18 cellular contexts compared by ENCODE assay signal in genomic region chr2:88091943-88092342, GRCh38. TPM values are rescaled to one million over a fixed set of nuclear protein-coding genes. Genes with fewer than 3 reads are reported as not detected.
DNase-seq lines count a peak whose midpoint lies in the region; ATAC-seq and TF ChIP-seq lines count a peak whose summit lies in the region.
"Had no signal": no experiment of that assay in that cellular context is flagged by ENCODE, and none has a peak within 500 bp of the region (broad histone marks: within the 10 kb centered on the region; RNA-seq: fewer than 3 reads in every experiment).

No MANE protein-coding gene starts in this region.

- 67 to 100% methylated on average over 1 to 3 of the region's 3 CpGs for WGBS in endodermal cell (ENCODE audit: insufficient coverage in 1 of 2, insufficient read length in 1 of 2), 2 experiments
- 83% methylated on average over 3 of the region's 3 CpGs for WGBS in thymus

- no peaks in the 10 kb centered on the region for H3K9me3 Mint-ChIP-seq in activated naive CD4-positive, alpha-beta T cell treated with anti-CD3 and anti-CD28 coated beads, Interleukin-2, amount 50 U/mL, for 24 hours
- no peaks in the 10 kb centered on the region for H3K9me3 Mint-ChIP-seq in activated naive CD4-positive, alpha-beta T cell treated with anti-CD3 and anti-CD28 coated beads, Interleukin-2, amount 10 ng/mL, durations not matched to agents 7 days and 5 days
- H3K9me3 Mint-ChIP-seq in endodermal cell = no peaks in the 10 kb centered on the region

- H3K27ac ChIP-seq in endodermal cell (ENCODE audit: low read depth, low read length) (no peak overlapping the region), thymus (ENCODE audit: low read depth) (peak overlapping the region; percentile 9)
- H3K27ac ChIP-seq: C4-2B had no signal

- peaks cover 4% of the 10 kb centered on the region for H3K27me3 ChIP-seq in endodermal cell (ENCODE audit: control insufficient read depth, insufficient read depth, low read length, poor library complexity, severe bottlenecking)
- no peaks in the 10 kb centered on the region for H3K27me3 ChIP-seq in thymus (ENCODE audit: control insufficient read depth, insufficient read depth)

- H3K9ac ChIP-seq in endodermal cell (ENCODE audit: extremely low read depth, low read length, poor library complexity, severe bottlenecking) = no peak overlapping the region

- CTCF ChIA-PET in activated naive CD4-positive, alpha-beta T cell treated with anti-CD3 and anti-CD28 coated beads, Interleukin-2, amount 10 ng/mL, durations not matched to agents 7 days and 5 days (lab: Charles Lee) = interaction anchor here (2.8 kb wide), 1 partner anchor 31 kb away, joined by 10 read pairs; no protein-coding TSS in a partner anchor

- no peaks in the 10 kb centered on the region for H3K36me3 ChIP-seq in endodermal cell (ENCODE audit: control insufficient read depth, insufficient read depth, low read length)
- no peaks in the 10 kb centered on the region for H3K36me3 ChIP-seq in thymus (ENCODE audit: control insufficient read depth, insufficient read depth)
- H3K36me3 ChIP-seq: HAP-1 had no signal

- ATAC-seq in GM21619 (IDR thresholded peaks at IDR 0.05; ENCODE audit: unreplicated experiment) = no peak
- ATAC-seq in GM21526 (IDR thresholded peaks at IDR 0.05; ENCODE audit: low FRiP score, unreplicated experiment) = no peak
- ATAC-seq in GM19397 (IDR thresholded peaks at IDR 0.05; ENCODE audit: unreplicated experiment) = no peak

- H3K4me1 Mint-ChIP-seq in activated naive CD4-positive, alpha-beta T cell treated with anti-CD3 and anti-CD28 coated beads, Interleukin-2, amount 50 U/mL, for 24 hours = peaks cover 33% of the 10 kb centered on the region
- peaks cover 3% of the 10 kb centered on the region for H3K4me1 Mint-ChIP-seq in activated naive CD4-positive, alpha-beta T cell treated with anti-CD3 and anti-CD28 coated beads, Interleukin-2, amount 10 ng/mL, durations not matched to agents 7 days and 5 days
- peaks cover 3% of the 10 kb centered on the region for H3K4me1 Mint-ChIP-seq in endodermal cell

- no peak overlapping the region for H3K4me3 Mint-ChIP-seq in activated naive CD4-positive, alpha-beta T cell treated with anti-CD3 and anti-CD28 coated beads, Interleukin-2, amount 50 U/mL, for 24 hours
- no peak overlapping the region for H3K4me3 Mint-ChIP-seq in activated naive CD4-positive, alpha-beta T cell treated with anti-CD3 and anti-CD28 coated beads, Interleukin-2, amount 10 ng/mL, durations not matched to agents 7 days and 5 days
- H3K4me3 Mint-ChIP-seq in endodermal cell = no peak overlapping the region

- no peaks in the 10 kb centered on the region for H3K36me3 Mint-ChIP-seq in activated naive CD4-positive, alpha-beta T cell treated with anti-CD3 and anti-CD28 coated beads, Interleukin-2, amount 50 U/mL, for 24 hours
- H3K36me3 Mint-ChIP-seq in activated naive CD4-positive, alpha-beta T cell treated with anti-CD3 and anti-CD28 coated beads, Interleukin-2, amount 10 ng/mL, durations not matched to agents 7 days and 5 days = no peaks in the 10 kb centered on the region
- H3K36me3 Mint-ChIP-seq in endodermal cell (ENCODE audit: low read depth) = no peaks in the 10 kb centered on the region

- H3K4me3 ChIP-seq in endodermal cell (ENCODE audit: low read length) (no peak overlapping the region), thymus (ENCODE audit: low read length) (no peak overlapping the region)
- H3K4me3 ChIP-seq: HAP-1 had no signal

- no peaks in the 10 kb centered on the region for H3K9me3 ChIP-seq in endodermal cell (ENCODE audit: control insufficient read depth, low read length)
- no peaks in the 10 kb centered on the region for H3K9me3 ChIP-seq in thymus (ENCODE audit: control insufficient read depth)
- H3K9me3 ChIP-seq: HAP-1 had no signal

- no peaks in the 10 kb centered on the region for H3K4me1 ChIP-seq in endodermal cell (ENCODE audit: control insufficient read depth, insufficient read depth, low read length)
- peaks cover 10% of the 10 kb centered on the region for H3K4me1 ChIP-seq in thymus (ENCODE audit: control insufficient read depth, insufficient read depth, low read length)
- H3K4me1 ChIP-seq: HAP-1 had no signal

- H3K27me3 Mint-ChIP-seq in activated naive CD4-positive, alpha-beta T cell treated with anti-CD3 and anti-CD28 coated beads, Interleukin-2, amount 50 U/mL, for 24 hours = no peaks in the 10 kb centered on the region
- H3K27me3 Mint-ChIP-seq in activated naive CD4-positive, alpha-beta T cell treated with anti-CD3 and anti-CD28 coated beads, Interleukin-2, amount 10 ng/mL, durations not matched to agents 7 days and 5 days = no peaks in the 10 kb centered on the region
- no peaks in the 10 kb centered on the region for H3K27me3 Mint-ChIP-seq in endodermal cell (ENCODE audit: insufficient read depth)

- H3K27ac Mint-ChIP-seq in activated naive CD4-positive, alpha-beta T cell treated with anti-CD3 and anti-CD28 coated beads, Interleukin-2, amount 50 U/mL, for 24 hours = peak overlapping the region; percentile 47
- no peak overlapping the region for H3K27ac Mint-ChIP-seq in activated naive CD4-positive, alpha-beta T cell treated with anti-CD3 and anti-CD28 coated beads, Interleukin-2, amount 10 ng/mL, durations not matched to agents 7 days and 5 days
- no peak overlapping the region for H3K27ac Mint-ChIP-seq in endodermal cell

- no peak for TF ChIP-seq CTCF in endodermal cell (conservative IDR thresholded peaks at IDR 0.05)

- no peak for DNase-seq in activated naive CD4-positive, alpha-beta T cell treated with anti-CD3 and anti-CD28 coated beads, Interleukin-2, amount 10 ng/mL, durations not matched to agents 7 days and 5 days
- peak; percentile 56 for DNase-seq in SIG-M5 (lab: John Stamatoyannopoulos, UW)
- DNase-seq in endodermal cell = peak; percentile 7
- DNase-seq: COR-L47, DMS153, EL, MM.1S, NCI-H2107, NCI-H226, NCI-H526 treated with DMSO at 0.1 percent for 48 hours, SHP77 treated with DMSO at 0.1 percent for 48 hours had no signal

RNA-seq across cellular contexts. Expression of gene SMYD1, which starts 24.3 kb away (rescaled TPM):
- total RNA-seq in endodermal cell = not detected
- polyA plus RNA-seq in endodermal cell (2013, experiment 1 of 2) = 0.07 TPM
- 0.17 TPM for polyA plus RNA-seq in endodermal cell (2013, experiment 2 of 2)
- polyA plus RNA-seq in thymus = 0.43 TPM

RNA-seq across cellular contexts. Expression of gene FABP1, which starts 35.9 kb away (rescaled TPM):
- not detected for total RNA-seq in endodermal cell
- not detected for polyA plus RNA-seq in endodermal cell (2013, experiment 1 of 2)
- 0.46 TPM for polyA plus RNA-seq in endodermal cell (2013, experiment 2 of 2)
- 1.4 TPM for polyA plus RNA-seq in thymus

RNA-seq across cellular contexts. Expression of gene KRCC1, which starts 36.4 kb away (rescaled TPM):
- total RNA-seq in endodermal cell = 10 to 100 TPM; 11.7 to 20.3 TPM
- polyA plus RNA-seq in endodermal cell (2013, experiment 1 of 2) = 17.4 TPM
- 18.4 TPM for polyA plus RNA-seq in endodermal cell (2013, experiment 2 of 2)
- 57.2 TPM for polyA plus RNA-seq in thymus
